ENCODE assay signal across 6 cellular contexts in genomic region chr16:16240667-16241066, GRCh38. TPM values are rescaled to one million over a fixed set of nuclear protein-coding genes. Genes with fewer than 3 reads are reported as not detected.
"Had no signal": no experiment of that assay in that cellular context is flagged by ENCODE, and none has a peak within 500 bp of the region (broad histone marks: within the 10 kb centered on the region; RNA-seq: fewer than 3 reads in every experiment).

No MANE protein-coding gene starts in this region.

RNA-seq across cellular contexts. Expression of gene ABCC6, which starts 17.4 kb away (rescaled TPM):
- total RNA-seq: activated CD4-positive, alpha-beta T cell treated with anti-CD3 and anti-CD28 coated beads, Interleukin-2, amount 10 ng/mL, durations not matched to agents 7 days and 5 days; activated CD8-positive, alpha-beta T cell treated with anti-CD3 and anti-CD28 coated beads, Interleukin-2, amount 10 ng/mL, durations not matched to agents 7 days and 5 days; activated naive CD8-positive, alpha-beta T cell treated with anti-CD3 and anti-CD28 coated beads, Interleukin-2, amount 10 ng/mL, durations not matched to agents 7 days and 5 days; activated T-helper 2 cell treated with anti-CD3 and anti-CD28 coated beads, Interferon-gamma antibody, Interleukin-2, Interleukin-4, amounts not matched to agents 10 μg/mL and 5 μg/mL and 100 μg/mL, durations not matched to agents 14 hours and 24 hours and 36 hours; T-helper 17 cell; T-helper 2 cell treated with Interferon-gamma antibody and Interleukin-4, amounts not matched to agents 100 ng/mL and 5 ng/mL, for 36 hours had no signal
